27 cellular contexts compared by ENCODE assay signal in the genomic region with DNA sequence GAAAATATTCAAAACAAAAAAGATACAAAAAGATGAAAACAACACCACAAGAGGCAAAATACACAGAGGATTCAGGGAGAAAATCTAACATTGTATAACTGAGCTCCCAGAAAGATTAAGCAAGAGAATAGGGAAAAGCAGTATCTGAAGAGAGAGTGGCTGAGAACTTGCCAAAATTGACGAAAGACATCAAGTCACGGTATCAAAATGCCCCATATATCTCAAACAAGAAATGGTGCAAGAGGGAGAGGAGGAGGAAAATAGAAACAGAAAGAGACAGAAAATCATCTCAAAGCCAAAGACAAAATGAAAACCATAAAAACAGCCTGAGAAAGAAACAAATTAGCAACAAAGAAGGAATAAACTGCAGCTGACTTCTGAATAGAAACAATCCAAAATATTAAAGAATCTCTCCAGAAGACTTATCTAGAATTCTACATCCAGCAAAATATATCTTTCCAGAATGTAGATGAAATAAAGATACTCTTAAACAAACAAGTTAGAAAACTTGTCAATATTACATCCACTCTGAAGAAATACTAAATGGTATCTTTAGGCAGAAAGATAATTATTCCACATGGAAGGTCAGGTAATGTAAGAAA. TPM values are rescaled to one million over a fixed set of nuclear protein-coding genes. Genes with fewer than 3 reads are reported as not detected.
A peak's percentile ranks its signal among the peaks of the same experiment; 100 is the strongest.
DNase-seq lines count a peak whose midpoint lies in the region; ATAC-seq, FAIRE-seq and TF ChIP-seq lines count a peak whose summit lies in the region.
"Had no signal": no experiment of that assay in that cellular context is flagged by ENCODE, and none has a peak within 500 bp of the region (broad histone marks: within the 10 kb centered on the region; RNA-seq: fewer than 3 reads in every experiment).

No MANE protein-coding gene starts in this region.

- H3K79me2 ChIP-seq in HepG2 (ENCODE audit: insufficient read depth, low read length), result peaks cover 99% of the 10 kb centered on the region

- TF ChIP-seq CTCF in heart right ventricle (IDR thresholded peaks at IDR 0.05), result no peak
- TF ChIP-seq CTCF in HepG2 (CRISPR knock-in tag; IDR thresholded peaks at IDR 0.05), result no peak
- no peak for TF ChIP-seq CTCF in colonic mucosa (IDR thresholded peaks at IDR 0.05)

- 49% methylated on average over 2 of the region's 2 CpGs for WGBS in right cardiac atrium
- WGBS in heart right ventricle, 2 donors, result 72 to 79% methylated on average over 2 of the region's 2 CpGs
- 94% methylated on average over 2 of the region's 2 CpGs for WGBS in HepG2 (ENCODE audit: low lambda C conversion rate)

- peak overlapping the region; percentile 23; the same call in 1 of the 2 replicates for H3K4me2 ChIP-seq in HepG2 (ENCODE audit: low read depth, low read length)
- H3K4me2 ChIP-seq: neural progenitor cell had no signal

- no peak overlapping the region for H2AFZ ChIP-seq in HepG2 (ENCODE audit: low read length)
- H2AFZ ChIP-seq: neural progenitor cell had no signal

- peak overlapping the region; percentile 20 for H3K4me3 ChIP-seq in right cardiac atrium (ENCODE audit: low read length)
- H3K4me3 ChIP-seq in heart right ventricle, result no peak overlapping the region
- no peak overlapping the region for H3K4me3 ChIP-seq in HepG2 (replicated peaks in 1 of 3; ENCODE audit: insufficient read depth in 1 of 3, low read depth in 2 of 3, low read length in 3 of 3)
- no peak overlapping the region for H3K4me3 ChIP-seq in colonic mucosa
- H3K4me3 ChIP-seq: BLaER1, esophagus squamous epithelium, neural progenitor cell, prostate gland, upper lobe of left lung had no signal

- H3K36me3 Mint-ChIP-seq in T-helper 17 cell (ENCODE audit: low read depth), result peaks cover 5% of the 10 kb centered on the region
- H3K36me3 Mint-ChIP-seq: activated CD4-positive, alpha-beta memory T cell treated with anti-CD3 and anti-CD28 coated beads for 36 hours had no signal

- H3K4me1 ChIP-seq in right cardiac atrium (ENCODE audit: control insufficient read depth, insufficient read depth, low read length) (peaks cover 2% of the 10 kb centered on the region), heart right ventricle (peaks cover 4 to 36% (median 13%) of the 10 kb centered on the region in 9 donors), HepG2 (ENCODE audit: insufficient read depth, low read length) (peaks cover 89% of the 10 kb centered on the region), colonic mucosa (no peaks in the 10 kb centered on the region)
- H3K4me1 ChIP-seq: prostate gland had no signal

- TF ChIP-seq POLR2A in HepG2 (IDR thresholded peaks at IDR 0.05; ENCODE audit: insufficient read depth in 1 of 2, low read depth in 2 of 2, low read length in 2 of 2), result no peak

- no TSS peak for BruUV-seq in HepG2 (replicated peaks; lab: Mats Ljungman, UMichigan)

- H3K27ac ChIP-seq in right cardiac atrium (ENCODE audit: low read length) (no peak overlapping the region), heart right ventricle (peak overlapping the region in 1 of 10 donors; percentile 12), HepG2 (ENCODE audit: extremely low read length, insufficient read depth, low read length) (peak overlapping the region; percentile 45), colonic mucosa (no peak overlapping the region)
- H3K27ac ChIP-seq: BLaER1, esophagus squamous epithelium, HL-60, neural progenitor cell, prostate gland, upper lobe of left lung had no signal

- in situ Hi-C loops in HepG2 (cut with HindIII; ENCODE audit: extremely low pct_ligation_motif_present, low pct_unique_long_range_greater_than_20kb), result loop anchor here (5.0 kb wide), 1 partner anchor 89 kb away; no protein-coding TSS in a partner anchor

- DNase-seq in right cardiac atrium, result no peak
- no peak for DNase-seq in heart right ventricle
- DNase-seq in T-helper 17 cell, result no peak
- DNase-seq in HepG2 (ENCODE audit: low spot score), result no peak
- DNase-seq in NCI-H1092 treated with DMSO at 0.1 percent for 48 hours (lab: John Stamatoyannopoulos, UW), result no peak
- DNase-seq in OCI-M2 (lab: John Stamatoyannopoulos, UW; ENCODE audit: unreplicated experiment), result no peak
- no peak for DNase-seq in colonic mucosa
- DNase-seq: activated CD4-positive, alpha-beta memory T cell treated with anti-CD3 and anti-CD28 coated beads for 36 hours; activated CD4-positive, CD25-positive, alpha-beta regulatory T cell; activated naive CD4-positive, alpha-beta T cell; cerebellar nuclear complex; effector CD4-positive, alpha-beta T cell; EL; esophagus squamous epithelium; glutamatergic neuron; NCI-H187 treated with DMSO at 0.1 percent for 48 hours; NCI-H226; NCI-H774; stimulated activated CD4-positive, alpha-beta T cell treated with anti-CD3 and anti-CD28 coated beads, Interleukin-2, amount 100 ng/mL, for 24 hours; upper lobe of left lung had no signal

- no peaks in the 10 kb centered on the region for H3K36me3 ChIP-seq in heart right ventricle
- H3K36me3 ChIP-seq in HepG2 (replicated peaks in 1 of 2; ENCODE audit: control insufficient read depth in 1 of 2, insufficient read depth in 2 of 2, low read length in 2 of 2), result no peaks in the 10 kb centered on the region
- H3K36me3 ChIP-seq in colonic mucosa, result no peaks in the 10 kb centered on the region
- H3K36me3 ChIP-seq: esophagus squamous epithelium, prostate gland, upper lobe of left lung had no signal

- no peak overlapping the region for H3K4me3 Mint-ChIP-seq in T-helper 17 cell
- H3K4me3 Mint-ChIP-seq: activated CD4-positive, alpha-beta memory T cell treated with anti-CD3 and anti-CD28 coated beads for 36 hours; neural progenitor cell had no signal

- no peak for FAIRE-seq in HepG2 (lab: Jason Lieb, UNC)
- FAIRE-seq: A204.1 had no signal

- H3K9ac ChIP-seq in HepG2 (ENCODE audit: insufficient read depth, low read depth, low read length), result no peak overlapping the region
- H3K9ac ChIP-seq in colonic mucosa (ENCODE audit: low read depth in 2 of 2, low read length in 2 of 2), result no peak overlapping the region
- H3K9ac ChIP-seq: BLaER1, neural progenitor cell had no signal

- H3K4me1 Mint-ChIP-seq in T-helper 17 cell, result peaks cover 23% of the 10 kb centered on the region

- no peaks in the 10 kb centered on the region for H3K9me3 ChIP-seq in right cardiac atrium (ENCODE audit: control insufficient read depth, low read length)
- H3K9me3 ChIP-seq in heart right ventricle, result peaks cover 0 to 8% (median 0%) of the 10 kb centered on the region in 11 donors
- no peaks in the 10 kb centered on the region for H3K9me3 ChIP-seq in T-helper 17 cell (ENCODE audit: control insufficient read depth, low read length, poor library complexity, severe bottlenecking)
- no peaks in the 10 kb centered on the region for H3K9me3 ChIP-seq in HepG2 (ENCODE audit: low read length)
- no peaks in the 10 kb centered on the region for H3K9me3 ChIP-seq in colonic mucosa
- H3K9me3 ChIP-seq: esophagus squamous epithelium, prostate gland, upper lobe of left lung had no signal

- peak overlapping the region; percentile 27 for H3K27ac Mint-ChIP-seq in T-helper 17 cell
- H3K27ac Mint-ChIP-seq: activated CD4-positive, alpha-beta memory T cell treated with anti-CD3 and anti-CD28 coated beads for 36 hours; neural progenitor cell had no signal

- TF ChIP-seq EP300 in HepG2 (IDR thresholded peaks at IDR 0.05; ENCODE audit: low read depth in 2 of 2, low read length in 2 of 2) (no peak), HepG2 (CRISPR knock-in tag; IDR thresholded peaks at IDR 0.05; ENCODE audit: borderline replicate concordance) (no peak)

- intact Hi-C loops in right cardiac atrium (cut with DNase I), result no loop called here
- intact Hi-C loops in heart right ventricle (cut with DNase I), result no loop called here
- intact Hi-C loops in HepG2 (cut with micrococcal nuclease; ENCODE audit: unreplicated experiment), result loop anchor here (10.0 kb wide), 1 partner anchor 219 kb away; the partner anchor contains the start of gene PROSER2
- intact Hi-C loops in colonic mucosa (cut with DNase I), result loop anchor here (10.0 kb wide), 1 partner anchor 81 kb away; no protein-coding TSS in a partner anchor

- CTCF ChIA-PET in HepG2 (lab: Yijun Ruan, JAX; ENCODE audit: low intra/inter-chr PET ratio, low total read pairs), result no interaction called here

- ATAC-seq in right cardiac atrium, result no peak
- no peak for ATAC-seq in heart right ventricle
- ATAC-seq in T-helper 17 cell, result no peak
- ATAC-seq in HepG2, result no peak
- no peak for ATAC-seq in SK-N-SH treated with all-trans-retinoic acid at 6 μM for 48 hours
- ATAC-seq: Panc1 had no signal

- H3K27me3 Mint-ChIP-seq in T-helper 17 cell, result peaks cover 8% of the 10 kb centered on the region
- H3K27me3 Mint-ChIP-seq: activated CD4-positive, alpha-beta memory T cell treated with anti-CD3 and anti-CD28 coated beads for 36 hours had no signal

- no peak for TF ChIP-seq RAD21 in HepG2 (CRISPR knock-in tag; IDR thresholded peaks at IDR 0.05)

- H3K27me3 ChIP-seq in right cardiac atrium (ENCODE audit: control insufficient read depth, insufficient read depth), result no peaks in the 10 kb centered on the region
- H3K27me3 ChIP-seq in heart right ventricle, result no peaks in the 10 kb centered on the region
- no peaks in the 10 kb centered on the region; a peak in 1 of 5 replicates for H3K27me3 ChIP-seq in HepG2 (ENCODE audit: control insufficient read depth in 1 of 2, insufficient read depth in 2 of 2, low read length in 2 of 2)
- H3K27me3 ChIP-seq in colonic mucosa, result no peaks in the 10 kb centered on the region
- H3K27me3 ChIP-seq: BLaER1, esophagus squamous epithelium, neural progenitor cell, upper lobe of left lung had no signal

- POLR2A ChIA-PET in HepG2 (lab: Yijun Ruan, JAX), result no interaction called here

- no peaks in the 10 kb centered on the region for H4K20me1 ChIP-seq in HepG2 (ENCODE audit: insufficient read depth, low read length)

RNA-seq across cellular contexts. Expression of gene USP6NL, which starts 5.5 kb away (rescaled TPM):
- 10 to 100 TPM in 2 of 4 donors, 1 to 10 TPM in 2; 8.7 to 12.5 (median 9.8) TPM for total RNA-seq in right cardiac atrium
- 3.9 TPM for polyA plus RNA-seq in right cardiac atrium
- total RNA-seq in heart right ventricle, result 10 to 100 TPM in 2 of 10 donors, 1 to 10 TPM in 8; 5.7 to 11.1 (median 8.9) TPM
- 1 to 10 TPM; 1.8 to 4.1 TPM for polyA plus RNA-seq in heart right ventricle
- total RNA-seq in T-helper 17 cell, result 1 to 10 TPM; 2.5 to 5.6 TPM
- total RNA-seq in HepG2 (2016; rRNA removed; fragmentation: Illumina TruSeq; extraction: Trizol), result 22.9 and 26.2 TPM in 2 replicates
- 6.3 and 6.6 TPM in 2 replicates for total RNA-seq in HepG2 (2016; cell fraction: cytosol; rRNA removed; fragmentation: Illumina TruSeq; extraction: Trizol; ENCODE audit: low read depth)
- 22.4 and 23.0 TPM in 2 replicates for total RNA-seq in HepG2 (2016; cell fraction: insoluble cytoplasmic fraction; rRNA removed; fragmentation: Illumina TruSeq; extraction: Trizol)
- 19.5 and 20.2 TPM in 2 replicates for total RNA-seq in HepG2 (2016; cell fraction: membrane; rRNA removed; fragmentation: Illumina TruSeq; extraction: Trizol)
- 24.0 and 25.4 TPM in 2 replicates for total RNA-seq in HepG2 (2016; cell fraction: nucleus; rRNA removed; fragmentation: Illumina TruSeq; extraction: Trizol)
- polyA plus RNA-seq in HepG2 (2011; rRNA removed), result 10.0 and 10.5 TPM in 2 replicates
- polyA plus RNA-seq in HepG2 (2011; cell fraction: cytosol; rRNA removed), result 7.8 and 8.5 TPM in 2 replicates
- 9.9 and 11.7 TPM in 2 replicates for polyA plus RNA-seq in HepG2 (2011; cell fraction: nucleus; rRNA removed)
- polyA plus RNA-seq in HepG2 (2012), result 11.7 and 11.8 TPM in 2 replicates
- polyA plus RNA-seq in HepG2 (2016; cell fraction: cytosol; fragmentation: Illumina TruSeq; extraction: Trizol; ENCODE audit: low read depth), result 6.4 and 6.6 TPM in 2 replicates
- 21.5 and 23.7 TPM in 2 replicates for polyA plus RNA-seq in HepG2 (2016; cell fraction: insoluble cytoplasmic fraction; fragmentation: Illumina TruSeq; extraction: Trizol; ENCODE audit: low read depth)
- polyA plus RNA-seq in HepG2 (2016; cell fraction: membrane; fragmentation: Illumina TruSeq; extraction: Trizol; ENCODE audit: low read depth), result 14.7 and 15.3 TPM in 2 replicates
- polyA plus RNA-seq in HepG2 (2016; cell fraction: nucleus; fragmentation: Illumina TruSeq; extraction: Trizol; ENCODE audit: insufficient read depth, low read depth), result 17.9 and 18.1 TPM in 2 replicates
- polyA minus RNA-seq in HepG2 (2011; rRNA and poly(A)+ RNA removed; ENCODE audit: low replicate concordance), result 7.3 and 18.7 TPM in 2 replicates
- polyA minus RNA-seq in HepG2 (2011; cell fraction: cytosol; rRNA and poly(A)+ RNA removed), result 10.2 and 11.8 TPM in 2 replicates
- polyA minus RNA-seq in HepG2 (2011; cell fraction: nucleus; rRNA and poly(A)+ RNA removed), result 45.0 and 45.6 TPM in 2 replicates
- total RNA-seq in colonic mucosa, result 10 to 100 TPM; 13.5 to 19.3 TPM

Comparison
In these comparisons a context has a peak if more than half of its experiments do, and no peak if none do; other contexts are left out.
1. intact Hi-C loops: an anchor here in HepG2 (10.0 kb wide) and colonic mucosa (10.0 kb wide); none called in right cardiac atrium and heart right ventricle.